In the genomic region with DNA sequence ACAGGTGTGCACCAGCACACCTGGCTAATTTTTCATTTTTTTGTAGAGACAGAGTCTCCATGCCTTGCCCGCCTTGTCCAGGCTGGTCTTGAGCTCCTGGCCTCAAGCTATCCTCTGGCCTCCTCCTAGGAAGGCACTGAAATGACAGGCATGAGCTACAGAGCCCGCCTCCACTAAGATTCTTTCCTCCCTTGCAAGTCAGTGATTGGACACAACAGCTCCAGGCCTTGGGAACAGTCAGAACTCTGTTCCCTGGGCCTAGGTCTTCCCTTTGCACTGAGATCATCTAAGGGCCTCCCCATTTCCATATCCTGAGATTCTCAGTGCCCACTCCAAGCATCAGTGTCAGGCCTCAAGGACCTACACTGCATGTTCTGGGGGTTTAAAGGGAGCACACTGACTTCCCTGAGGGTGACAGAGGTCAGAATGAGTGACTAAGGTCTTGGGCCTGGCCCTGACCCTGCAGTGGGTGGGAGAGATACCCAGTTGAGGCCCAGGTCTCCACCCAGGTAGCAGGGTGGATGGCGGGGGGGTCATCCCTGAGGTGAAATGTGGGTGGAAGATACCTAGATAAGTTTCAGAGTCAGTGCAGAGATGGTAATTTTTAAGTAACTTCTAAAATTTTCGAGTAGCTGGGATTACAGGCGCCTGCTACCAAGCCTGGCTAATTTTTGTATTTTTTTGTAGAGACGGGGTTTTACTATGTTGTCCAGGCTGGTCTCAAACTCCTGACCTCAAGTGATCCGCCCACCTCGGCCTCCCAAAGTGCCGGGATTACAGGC, we compare ENCODE assay signal across 9 cellular contexts. TPM values are rescaled to one million over a fixed set of nuclear protein-coding genes. Genes with fewer than 3 reads are reported as not detected.
DNase-seq lines count a peak whose midpoint lies in the region; ATAC-seq, FAIRE-seq and TF ChIP-seq lines count a peak whose summit lies in the region.
"Had no signal": no experiment of that assay in that cellular context is flagged by ENCODE, and none has a peak within 500 bp of the region (broad histone marks: within the 10 kb centered on the region; RNA-seq: fewer than 3 reads in every experiment).

No MANE protein-coding gene starts in this region.

- H3K4me2 ChIP-seq in A549 (no peak overlapping the region), GM23338 (peak overlapping the region; percentile 84; the same call in 1 of the 2 replicates)

- peaks cover 27% of the 10 kb centered on the region for H3K27me3 Mint-ChIP-seq in GM23338 (ENCODE audit: insufficient read depth, low read depth, poor library complexity)
- H3K27me3 Mint-ChIP-seq in activated T-helper 2 cell treated with anti-CD3 and anti-CD28 coated beads, Interferon-gamma antibody, Interleukin-2, Interleukin-4, amounts not matched to agents 10 μg/mL and 5 μg/mL and 100 μg/mL, durations not matched to agents 14 hours and 24 hours and 36 hours (ENCODE audit: low read depth), result no peaks in the 10 kb centered on the region

- no peak for TF ChIP-seq EP300 in A549 (IDR thresholded peaks at IDR 0.05)

- no peaks in the 10 kb centered on the region for H4K20me1 ChIP-seq in GM23338 (replicated peaks; ENCODE audit: insufficient read depth)

- H3K27me3 ChIP-seq in GM23338 (ENCODE audit: insufficient read depth), result peaks cover 29% of the 10 kb centered on the region

- ATAC-seq in A549, result peak; percentile 11 to 54; a peak in 3 of 6 replicates
- no peak; the same call in 2 of the 3 replicates for ATAC-seq in GM23338
- ATAC-seq in GM19467 (IDR thresholded peaks at IDR 0.05; ENCODE audit: unreplicated experiment), result no peak
- no peak for ATAC-seq in activated CD4-positive, CD25-positive, alpha-beta regulatory T cell treated with anti-CD3 and anti-CD28 coated beads, Interleukin-2, amount 50 U/mL, for 24 hours

- H3K36me3 ChIP-seq in GM23338 (ENCODE audit: insufficient read depth), result no peaks in the 10 kb centered on the region

- H3K4me1 ChIP-seq in A549 (peaks cover 31% of the 10 kb centered on the region), GM23338 (ENCODE audit: insufficient read depth) (peaks cover 25% of the 10 kb centered on the region)

- no peak for TF ChIP-seq CTCF in A549 (IDR thresholded peaks at IDR 0.05)
- no peak for TF ChIP-seq CTCF in GM23338 (conservative IDR thresholded peaks at IDR 0.05; ENCODE audit: low read depth in 2 of 2)

- TF ChIP-seq POLR2A in A549 (IDR thresholded peaks at IDR 0.05; ENCODE audit: low read length), result no peak

- no peaks in the 10 kb centered on the region; the same call in 2 of the 3 replicates for H3K36me3 Mint-ChIP-seq in GM23338 (ENCODE audit: low read depth)
- no peaks in the 10 kb centered on the region for H3K36me3 Mint-ChIP-seq in activated T-helper 2 cell treated with anti-CD3 and anti-CD28 coated beads, Interferon-gamma antibody, Interleukin-2, Interleukin-4, amounts not matched to agents 10 μg/mL and 5 μg/mL and 100 μg/mL, durations not matched to agents 14 hours and 24 hours and 36 hours (ENCODE audit: low read depth)

- no peak for FAIRE-seq in A549 (lab: Jason Lieb, UNC)
- FAIRE-seq: GM18507 had no signal

- TF ChIP-seq RAD21 in A549 (conservative IDR thresholded peaks at IDR 0.05 in 1 of 2, IDR thresholded peaks at IDR 0.05 in 1 of 2), result no peak

- no peaks in the 10 kb centered on the region for H3K9me3 Mint-ChIP-seq in GM23338
- H3K9me3 Mint-ChIP-seq in activated T-helper 2 cell treated with anti-CD3 and anti-CD28 coated beads, Interferon-gamma antibody, Interleukin-2, Interleukin-4, amounts not matched to agents 10 μg/mL and 5 μg/mL and 100 μg/mL, durations not matched to agents 14 hours and 24 hours and 36 hours, result no peaks in the 10 kb centered on the region

- H3K9me3 ChIP-seq in A549, result no peaks in the 10 kb centered on the region

- CTCF ChIA-PET in A549 (lab: Yijun Ruan, JAX), result interaction anchor here (0.6 to 27.6 kb wide), 10 partner anchors 13 to 248 kb away, joined by 3 to 1883 read pairs (median 38); partner anchors contain the start of genes ERCC1, FOSB, PPM1N and PPP1R13L

- no peaks in the 10 kb centered on the region for H3K9me2 ChIP-seq in GM23338 (ENCODE audit: insufficient read depth)

- no peaks in the 10 kb centered on the region for H3K79me2 ChIP-seq in GM23338 (replicated peaks; ENCODE audit: insufficient read depth)

- 85% methylated on average over 9 of the region's 9 CpGs for WGBS in A549 (ENCODE audit: missing lambda C conversion rate)

- DNase-seq in A549 (ENCODE audit: low read depth in 1 of 2, low spot score in 1 of 2), result peak in 1 of 2 experiments; percentile 83
- DNase-seq in GM23338 (ENCODE audit: low spot score), result peak; percentile 49
- no peak for DNase-seq in activated T-helper 2 cell treated with anti-CD3 and anti-CD28 coated beads, Interferon-gamma antibody, Interleukin-2, Interleukin-4, amounts not matched to agents 10 μg/mL and 5 μg/mL and 100 μg/mL, durations not matched to agents 14 hours and 24 hours and 36 hours (ENCODE audit: low spot score)
- DNase-seq in kidney tubule cell (ENCODE audit: low spot score), result peak; percentile 53
- DNase-seq in NOMO-1 treated with DMSO at 0.1 percent for 48 hours (lab: John Stamatoyannopoulos, UW; ENCODE audit: unreplicated experiment), result no peak
- DNase-seq in stimulated activated CD4-positive, alpha-beta T cell treated with anti-CD3 and anti-CD28 coated beads, Interleukin-4, amount 100 ng/mL, for 4 hours, result no peak

- H3K4me3 ChIP-seq in A549 (no peak overlapping the region), GM23338 (no peak overlapping the region)

- peaks cover 32% of the 10 kb centered on the region for H3F3A ChIP-seq in GM23338 (replicated peaks; ENCODE audit: low read depth)

- POLR2A ChIA-PET in A549 (lab: Yijun Ruan, JAX), result interaction anchor here (0.6 to 4.6 kb wide), 3 partner anchors 14 to 37 kb away, joined by 3 to 40 read pairs (median 34); partner anchors contain the start of gene FOSB

- intact Hi-C loops in activated T-helper 2 cell treated with anti-CD3 and anti-CD28 coated beads, Interferon-gamma antibody, Interleukin-2, Interleukin-4, amounts not matched to agents 10 μg/mL and 5 μg/mL and 100 μg/mL, durations not matched to agents 14 hours and 24 hours and 36 hours (cut with micrococcal nuclease), result no loop called here

- peak overlapping the region in 1 of 2 experiments; percentile 95; a peak in 3 of 6 replicates for H3K27ac ChIP-seq in A549
- no peak overlapping the region for H3K27ac ChIP-seq in GM23338 (ENCODE audit: low read depth)

- H3K4me1 Mint-ChIP-seq in GM23338, result peaks cover 29% of the 10 kb centered on the region
- peaks cover 27% of the 10 kb centered on the region for H3K4me1 Mint-ChIP-seq in activated T-helper 2 cell treated with anti-CD3 and anti-CD28 coated beads, Interferon-gamma antibody, Interleukin-2, Interleukin-4, amounts not matched to agents 10 μg/mL and 5 μg/mL and 100 μg/mL, durations not matched to agents 14 hours and 24 hours and 36 hours (ENCODE audit: low read depth)

- H2AFZ ChIP-seq in GM23338, result 0 out of 2 replicates have a peak overlapping the region, but pooled peaks have one; percentile 96

- H3K27ac Mint-ChIP-seq in GM23338, result 0 out of 2 replicates have a peak overlapping the region, but pooled peaks have one; percentile 42
- peak overlapping the region; percentile 67 for H3K27ac Mint-ChIP-seq in activated T-helper 2 cell treated with anti-CD3 and anti-CD28 coated beads, Interferon-gamma antibody, Interleukin-2, Interleukin-4, amounts not matched to agents 10 μg/mL and 5 μg/mL and 100 μg/mL, durations not matched to agents 14 hours and 24 hours and 36 hours

- peak overlapping the region; percentile 69 for H3K4me3 Mint-ChIP-seq in GM23338
- peak overlapping the region; percentile 69 for H3K4me3 Mint-ChIP-seq in activated T-helper 2 cell treated with anti-CD3 and anti-CD28 coated beads, Interferon-gamma antibody, Interleukin-2, Interleukin-4, amounts not matched to agents 10 μg/mL and 5 μg/mL and 100 μg/mL, durations not matched to agents 14 hours and 24 hours and 36 hours (ENCODE audit: low read depth)

RNA-seq across cellular contexts. Expression of gene ERCC1, which starts 17.3 kb away (rescaled TPM):
- polyA plus RNA-seq in A549 (2011; rRNA removed) (81.7 and 109 TPM in 2 replicates), A549 (2017; fragmentation: RNase III; extraction: RNeasy Plus Mini Kit Qiagen cat#74134 plus additional on column Dnase treatment) (89.7 to 97.6 TPM (median 93.0 TPM) in 3 replicates), GM23338 (2016; fragmentation: Nextera tagmentation; extraction: Ambion mirVana) (52.3 and 56.3 TPM in 2 replicates)
- 165 and 195 TPM in 2 replicates for polyA plus RNA-seq in A549 (2012; cell fraction: cytosol; rRNA removed)
- polyA plus RNA-seq in A549 (2012; cell fraction: nucleus; rRNA removed), result 178 and 201 TPM in 2 replicates
- polyA minus RNA-seq in A549 (2011; rRNA and poly(A)+ RNA removed), result 175 and 210 TPM in 2 replicates
- total RNA-seq in GM23338 (2014; rRNA removed; shearing (Covaris generic)), result 39.0 and 45.9 TPM in 2 replicates
- 114 and 118 TPM in 2 replicates for total RNA-seq in activated T-helper 2 cell treated with anti-CD3 and anti-CD28 coated beads, Interferon-gamma antibody, Interleukin-2, Interleukin-4, amounts not matched to agents 10 μg/mL and 5 μg/mL and 100 μg/mL, durations not matched to agents 14 hours and 24 hours and 36 hours

RNA-seq across cellular contexts. Expression of gene FOSB, which starts 26.7 kb away (rescaled TPM):
- polyA plus RNA-seq in A549 (2011; rRNA removed) (27.9 and 48.8 TPM in 2 replicates), A549 (2017; fragmentation: RNase III; extraction: RNeasy Plus Mini Kit Qiagen cat#74134 plus additional on column Dnase treatment) (0.57 to 0.65 TPM (median 0.58 TPM) in 3 replicates), GM23338 (2016; fragmentation: Nextera tagmentation; extraction: Ambion mirVana) (0.55 and 0.77 TPM in 2 replicates)
- polyA plus RNA-seq in A549 (2012; cell fraction: cytosol; rRNA removed), result 90.2 and 102 TPM in 2 replicates
- 424 and 553 TPM in 2 replicates for polyA plus RNA-seq in A549 (2012; cell fraction: nucleus; rRNA removed)
- 82.7 and 141 TPM in 2 replicates for polyA minus RNA-seq in A549 (2011; rRNA and poly(A)+ RNA removed)
- total RNA-seq in GM23338 (2014; rRNA removed; shearing (Covaris generic)), result 0.89 and 1.9 TPM in 2 replicates
- total RNA-seq in activated T-helper 2 cell treated with anti-CD3 and anti-CD28 coated beads, Interferon-gamma antibody, Interleukin-2, Interleukin-4, amounts not matched to agents 10 μg/mL and 5 μg/mL and 100 μg/mL, durations not matched to agents 14 hours and 24 hours and 36 hours, result 10.2 and 10.9 TPM in 2 replicates

RNA-seq across cellular contexts. Expression of gene POLR1G, which starts 34.6 kb away (rescaled TPM):
- polyA plus RNA-seq in A549 (2011; rRNA removed) (11.7 and 15.1 TPM in 2 replicates), A549 (2017; fragmentation: RNase III; extraction: RNeasy Plus Mini Kit Qiagen cat#74134 plus additional on column Dnase treatment) (28.2 to 34.0 TPM (median 31.2 TPM) in 3 replicates), GM23338 (2016; fragmentation: Nextera tagmentation; extraction: Ambion mirVana) (85.9 and 91.1 TPM in 2 replicates)
- polyA plus RNA-seq in A549 (2012; cell fraction: cytosol; rRNA removed), result 22.5 and 22.8 TPM in 2 replicates
- 17.7 and 21.5 TPM in 2 replicates for polyA plus RNA-seq in A549 (2012; cell fraction: nucleus; rRNA removed)
- 7.0 and 9.0 TPM in 2 replicates for polyA minus RNA-seq in A549 (2011; rRNA and poly(A)+ RNA removed)
- total RNA-seq in GM23338 (2014; rRNA removed; shearing (Covaris generic)), result 33.0 and 34.1 TPM in 2 replicates
- 16.1 and 16.7 TPM in 2 replicates for total RNA-seq in activated T-helper 2 cell treated with anti-CD3 and anti-CD28 coated beads, Interferon-gamma antibody, Interleukin-2, Interleukin-4, amounts not matched to agents 10 μg/mL and 5 μg/mL and 100 μg/mL, durations not matched to agents 14 hours and 24 hours and 36 hours

RNA-seq across cellular contexts. Expression of gene PPP1R13L, which starts 36.2 kb away (rescaled TPM):
- polyA plus RNA-seq in A549 (2011; rRNA removed) (3.2 and 5.7 TPM in 2 replicates), A549 (2017; fragmentation: RNase III; extraction: RNeasy Plus Mini Kit Qiagen cat#74134 plus additional on column Dnase treatment) (18.9 to 23.2 TPM (median 20.9 TPM) in 3 replicates), GM23338 (2016; fragmentation: Nextera tagmentation; extraction: Ambion mirVana) (12.9 and 15.5 TPM in 2 replicates)
- 12.6 and 19.2 TPM in 2 replicates for polyA plus RNA-seq in A549 (2012; cell fraction: cytosol; rRNA removed)
- 33.8 and 53.7 TPM in 2 replicates for polyA plus RNA-seq in A549 (2012; cell fraction: nucleus; rRNA removed)
- polyA minus RNA-seq in A549 (2011; rRNA and poly(A)+ RNA removed), result 5.7 and 7.2 TPM in 2 replicates
- total RNA-seq in GM23338 (2014; rRNA removed; shearing (Covaris generic)), result 9.6 and 11.3 TPM in 2 replicates
- 12.8 and 16.6 TPM in 2 replicates for total RNA-seq in activated T-helper 2 cell treated with anti-CD3 and anti-CD28 coated beads, Interferon-gamma antibody, Interleukin-2, Interleukin-4, amounts not matched to agents 10 μg/mL and 5 μg/mL and 100 μg/mL, durations not matched to agents 14 hours and 24 hours and 36 hours

RNA-seq across cellular contexts. Expression of gene RTN2, which starts 55.8 kb away (rescaled TPM):
- polyA plus RNA-seq in A549 (2011; rRNA removed) (4.7 and 5.3 TPM in 2 replicates), A549 (2017; fragmentation: RNase III; extraction: RNeasy Plus Mini Kit Qiagen cat#74134 plus additional on column Dnase treatment) (6.3 to 9.0 TPM (median 8.1 TPM) in 3 replicates), GM23338 (2016; fragmentation: Nextera tagmentation; extraction: Ambion mirVana) (7.0 and 8.6 TPM in 2 replicates)
- 4.7 and 7.4 TPM in 2 replicates for polyA plus RNA-seq in A549 (2012; cell fraction: cytosol; rRNA removed)
- 5.4 and 5.8 TPM in 2 replicates for polyA plus RNA-seq in A549 (2012; cell fraction: nucleus; rRNA removed)
- polyA minus RNA-seq in A549 (2011; rRNA and poly(A)+ RNA removed), result 6.7 and 10.8 TPM in 2 replicates
- 22.8 and 32.1 TPM in 2 replicates for total RNA-seq in GM23338 (2014; rRNA removed; shearing (Covaris generic))
- total RNA-seq in activated T-helper 2 cell treated with anti-CD3 and anti-CD28 coated beads, Interferon-gamma antibody, Interleukin-2, Interleukin-4, amounts not matched to agents 10 μg/mL and 5 μg/mL and 100 μg/mL, durations not matched to agents 14 hours and 24 hours and 36 hours, result 4.0 and 8.1 TPM in 2 replicates

Comparison
In these comparisons a context has a peak if more than half of its experiments do, and no peak if none do; other contexts are left out.
1. ATAC-seq: peak in A549 (2 of 2); none in GM23338 (single experiment), GM19467 (single experiment) and activated CD4-positive, CD25-positive, alpha-beta regulatory T cell treated with anti-CD3 and anti-CD28 coated beads, Interleukin-2, amount 50 U/mL, for 24 hours (0 of 2).
2. DNase-seq: peak in GM23338 (single experiment) and kidney tubule cell (single experiment); none in activated T-helper 2 cell treated with anti-CD3 and anti-CD28 coated beads, Interferon-gamma antibody, Interleukin-2, Interleukin-4, amounts not matched to agents 10 μg/mL and 5 μg/mL and 100 μg/mL, durations not matched to agents 14 hours and 24 hours and 36 hours (single experiment), NOMO-1 treated with DMSO at 0.1 percent for 48 hours (single experiment) and stimulated activated CD4-positive, alpha-beta T cell treated with anti-CD3 and anti-CD28 coated beads, Interleukin-4, amount 100 ng/mL, for 4 hours (0 of 2).